In genomic region chr2:241010531-241011295, GRCh38 we compare ENCODE assay signal across 9 cellular contexts. TPM values are rescaled to one million over a fixed set of nuclear protein-coding genes. Genes with fewer than 3 reads are reported as not detected.
DNase-seq lines count a peak whose midpoint lies in the region; ATAC-seq and TF ChIP-seq lines count a peak whose summit lies in the region.
"Had no signal": no experiment of that assay in that cellular context is flagged by ENCODE, and none has a peak within 500 bp of the region (broad histone marks: within the 10 kb centered on the region; RNA-seq: fewer than 3 reads in every experiment).

No MANE protein-coding gene starts in this region.

- H3K36me3 ChIP-seq in A673 (ENCODE audit: insufficient read depth, low read length, poor library complexity, severe bottlenecking) (no peaks in the 10 kb centered on the region), NT2/D1 (ENCODE audit: insufficient read depth, insufficient read length, low read length) (no peaks in the 10 kb centered on the region)
- H3K36me3 ChIP-seq: transverse colon had no signal

- peaks cover 3 to 12% (median 5%) of the 10 kb centered on the region in 3 donors for H3K36me3 Mint-ChIP-seq in naive thymus-derived CD8-positive, alpha-beta T cell

- no peaks in the 10 kb centered on the region for H3K27me3 ChIP-seq in A673 (replicated peaks; ENCODE audit: insufficient read depth, low read depth, low read length, poor library complexity)
- peaks cover 38% of the 10 kb centered on the region for H3K27me3 ChIP-seq in NT2/D1 (ENCODE audit: insufficient read depth, insufficient read length)
- peaks cover 0 to 7% (median 0%) of the 10 kb centered on the region in 45 donors for H3K27me3 ChIP-seq in dorsolateral prefrontal cortex
- H3K27me3 ChIP-seq: transverse colon had no signal

- TF ChIP-seq CTCF in A673 (conservative IDR thresholded peaks at IDR 0.05; ENCODE audit: low read depth, low read length): no peak
- TF ChIP-seq CTCF in dorsolateral prefrontal cortex (IDR thresholded peaks at IDR 0.05 in 54 of 56, conservative IDR thresholded peaks at IDR 0.05 in 2 of 56; ENCODE audit: low read depth in 1 of 56, partially characterized antibody in 56 of 56): no peak

- H3K27ac Mint-ChIP-seq in naive thymus-derived CD8-positive, alpha-beta T cell: peak overlapping the region; percentile 88 to 97 (median 96)

- H3K4me3 ChIP-seq in A673 (ENCODE audit: low read depth, low read length, poor library complexity, severe bottlenecking) (peak overlapping the region; percentile 23), NT2/D1 (ENCODE audit: insufficient read length, low read depth) (peak overlapping the region; percentile 19), dorsolateral prefrontal cortex (peak overlapping the region in 12 of 59 donors; percentile 1 to 42 (median 26))

- DNase-seq in A673 (ENCODE audit: low spot score) (no peak), NT2/D1 (ENCODE audit: low read depth, low spot score) (no peak), dorsolateral prefrontal cortex (peak in 5 of 10 donors; percentile 9 to 40 (median 20)), DMS153 (lab: John Stamatoyannopoulos, UW) (no peak)
- DNase-seq in naive thymus-derived CD8-positive, alpha-beta T cell: peak in 1 of 10 donors; percentile 21
- no peak for DNase-seq in activated effector memory CD4-positive, alpha-beta T cell treated with anti-CD3 and anti-CD28 coated beads, Interleukin-2, amount 50 U/mL, for 16 hours
- DNase-seq: transverse colon had no signal

- no peaks in the 10 kb centered on the region for H3K27me3 Mint-ChIP-seq in naive thymus-derived CD8-positive, alpha-beta T cell

- peaks cover 39 to 87% (median 62%) of the 10 kb centered on the region in 4 donors for H3K4me1 Mint-ChIP-seq in naive thymus-derived CD8-positive, alpha-beta T cell

- peaks cover under 1 to 14% (median 4%) of the 10 kb centered on the region in 9 donors for H3K9me3 Mint-ChIP-seq in naive thymus-derived CD8-positive, alpha-beta T cell

- intact Hi-C loops in A673 (cut with micrococcal nuclease; ENCODE audit: unreplicated experiment) (no loop called here), dorsolateral prefrontal cortex (cut with DNase I) (no loop called here)

- no TSS peak for BruUV-seq in A673 (replicated peaks; lab: Mats Ljungman, UMichigan)

- H3K4me1 ChIP-seq in A673 (ENCODE audit: insufficient read depth, low read length, poor library complexity, severe bottlenecking) (peaks cover 24% of the 10 kb centered on the region), NT2/D1 (ENCODE audit: insufficient read depth, insufficient read length) (peaks cover 34% of the 10 kb centered on the region)

- POLR2A ChIA-PET in A673 (lab: Charles Lee; ENCODE audit: low non-redundant PET): no interaction called here
- POLR2A ChIA-PET in naive thymus-derived CD8-positive, alpha-beta T cell (lab: Charles Lee): interaction anchor here (0.9 to 3.3 kb wide), 22 partner anchors 9 to 139 kb away, joined by 3 to 31 read pairs (median 5); partner anchors contain the start of genes MTERF4, PASK, PPP1R7 and SNED1

- peak overlapping the region in 8 of 10 donors; percentile 38 to 90 (median 81) for H3K4me3 Mint-ChIP-seq in naive thymus-derived CD8-positive, alpha-beta T cell

- H3K27ac ChIP-seq in A673 (ENCODE audit: low read depth, low read length, poor library complexity, severe bottlenecking) (peak overlapping the region; percentile 82), dorsolateral prefrontal cortex (peak overlapping the region in 30 of 59 donors; percentile 15 to 76 (median 54))

- H3K9ac ChIP-seq in NT2/D1 (ENCODE audit: insufficient read length, low read depth): peak overlapping the region; percentile 84

- H3K9me3 ChIP-seq in A673 (ENCODE audit: low read depth, low read length, poor library complexity, severe bottlenecking): peaks cover 2% of the 10 kb centered on the region
- peaks cover 10% of the 10 kb centered on the region for H3K9me3 ChIP-seq in NT2/D1 (ENCODE audit: insufficient read depth, low read length)
- H3K9me3 ChIP-seq: transverse colon had no signal

- CTCF ChIA-PET in A673 (lab: Charles Lee): interaction anchor here (1.0 kb wide), 2 partner anchors 27 to 68 kb away, joined by 3 read pairs; no protein-coding TSS in a partner anchor

- ATAC-seq in naive thymus-derived CD8-positive, alpha-beta T cell: no peak
- ATAC-seq in GM18870 (IDR thresholded peaks at IDR 0.05; ENCODE audit: unreplicated experiment) (no peak), GM18858 (IDR thresholded peaks at IDR 0.05; ENCODE audit: unreplicated experiment) (no peak)

RNA-seq across cellular contexts. Expression of gene SNED1, which starts 12.3 kb away (rescaled TPM):
- total RNA-seq in A673 (2021): 3.0 and 5.0 TPM in 2 replicates
- 10 to 100 TPM; 19.4 to 99.0 (median 47.6) TPM for total RNA-seq in dorsolateral prefrontal cortex
- 10 to 100 TPM; 91.8 to 99.9 TPM for total RNA-seq in naive thymus-derived CD8-positive, alpha-beta T cell
- 1 to 10 TPM in 2 of 3 donors, under 1 TPM in 1; 0.60 to 3.0 (median 1.4) TPM for polyA plus RNA-seq in naive thymus-derived CD8-positive, alpha-beta T cell
